Comparison of ENCODE assay signal across 19 cellular contexts in the genomic region with DNA sequence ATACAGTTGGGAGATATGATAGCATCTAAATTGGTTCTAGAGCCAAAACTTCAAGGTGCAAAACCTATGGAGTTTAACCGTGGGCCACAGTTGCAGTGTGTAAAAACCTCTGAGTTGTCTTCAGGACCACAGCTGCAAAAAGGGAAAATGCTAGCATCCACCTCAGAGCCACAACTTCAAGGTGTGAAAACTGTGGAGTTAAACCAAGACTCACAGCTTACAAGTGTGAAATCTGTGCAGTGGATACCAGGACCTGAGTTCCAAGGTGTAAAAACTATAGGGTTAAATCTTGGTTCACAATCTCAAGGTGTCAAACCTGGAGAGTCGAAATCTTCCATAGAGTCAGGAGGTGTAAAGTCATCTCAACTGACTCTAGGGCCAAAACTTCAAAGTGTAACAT. TPM values are rescaled to one million over a fixed set of nuclear protein-coding genes. Genes with fewer than 3 reads are reported as not detected.
A peak's percentile ranks its signal among the peaks of the same experiment; 100 is the strongest.
DNase-seq lines count a peak whose midpoint lies in the region; ATAC-seq, FAIRE-seq and TF ChIP-seq lines count a peak whose summit lies in the region.
"Had no signal": no experiment of that assay in that cellular context is flagged by ENCODE, and none has a peak within 500 bp of the region (broad histone marks: within the 10 kb centered on the region; RNA-seq: fewer than 3 reads in every experiment).

No MANE protein-coding gene starts in this region.

- ATAC-seq in HepG2, result no peak
- no peak for ATAC-seq in right lobe of liver
- peak; percentile 66 for ATAC-seq in effector memory CD8-positive, alpha-beta T cell (replicated peaks)
- peak; percentile 48 for ATAC-seq in naive thymus-derived CD4-positive, alpha-beta T cell
- ATAC-seq: GM12878, HCT116 had no signal

- H3K27ac ChIP-seq in HepG2 (ENCODE audit: extremely low read length, insufficient read depth, low read length) (no peak overlapping the region), right lobe of liver (no peak overlapping the region)
- H3K27ac ChIP-seq in naive thymus-derived CD4-positive, alpha-beta T cell (ENCODE audit: low read depth, low read length), result no peak overlapping the region
- H3K27ac ChIP-seq: GM23248 had no signal

- 23% methylated on average over 2 of the region's 2 CpGs for WGBS in HepG2 (ENCODE audit: low lambda C conversion rate)
- 59% methylated on average over 2 of the region's 2 CpGs for WGBS in right lobe of liver (ENCODE audit: insufficient coverage, low coverage, low lambda C conversion rate, missing lambda C conversion rate)

- TF ChIP-seq EP300 in HepG2 (IDR thresholded peaks at IDR 0.05; ENCODE audit: low read depth in 2 of 2, low read length in 2 of 2) (no peak), HepG2 (CRISPR knock-in tag; IDR thresholded peaks at IDR 0.05; ENCODE audit: borderline replicate concordance) (no peak)

- H3K9me3 ChIP-seq in HepG2 (ENCODE audit: low read length), result no peaks in the 10 kb centered on the region
- peaks cover 0 to 13% (median 3%) of the 10 kb centered on the region in 4 donors for H3K9me3 ChIP-seq in right lobe of liver
- peaks cover 0 to 6% (median under 1%) of the 10 kb centered on the region in 3 experiments for H3K9me3 ChIP-seq in naive thymus-derived CD4-positive, alpha-beta T cell (ENCODE audit: control insufficient read depth in 2 of 3, low read length in 3 of 3)

- H3K79me2 ChIP-seq in HepG2 (ENCODE audit: insufficient read depth, low read length), result no peaks in the 10 kb centered on the region

- no peak overlapping the region for H3K4me3 Mint-ChIP-seq in effector memory CD8-positive, alpha-beta T cell
- H3K4me3 Mint-ChIP-seq in naive thymus-derived CD4-positive, alpha-beta T cell, result no peak overlapping the region
- H3K4me3 Mint-ChIP-seq: B cell; CD4-positive, alpha-beta T cell had no signal

- no peak overlapping the region for H3K4me2 ChIP-seq in HepG2 (ENCODE audit: low read depth, low read length)

- intact Hi-C loops in HepG2 (cut with micrococcal nuclease; ENCODE audit: unreplicated experiment), result no loop called here
- intact Hi-C loops in right lobe of liver (cut with DNase I), result no loop called here
- intact Hi-C loops in naive thymus-derived CD4-positive, alpha-beta T cell (cut with micrococcal nuclease), result no loop called here

- TF ChIP-seq RAD21 in HepG2 (CRISPR knock-in tag; IDR thresholded peaks at IDR 0.05), result no peak

- CTCF ChIA-PET in HepG2 (lab: Yijun Ruan, JAX; ENCODE audit: low intra/inter-chr PET ratio, low total read pairs), result no interaction called here
- CTCF ChIA-PET in naive thymus-derived CD4-positive, alpha-beta T cell (lab: Charles Lee), result no interaction called here

- no peak overlapping the region for H3K27ac Mint-ChIP-seq in effector memory CD8-positive, alpha-beta T cell
- H3K27ac Mint-ChIP-seq in naive thymus-derived CD4-positive, alpha-beta T cell, result no peak overlapping the region
- H3K27ac Mint-ChIP-seq: B cell; CD4-positive, alpha-beta T cell had no signal

- peaks cover 3% of the 10 kb centered on the region for H3K36me3 Mint-ChIP-seq in effector memory CD8-positive, alpha-beta T cell (ENCODE audit: insufficient read depth)
- peaks cover 0 to 18% (median 6%) of the 10 kb centered on the region in 5 donors for H3K36me3 Mint-ChIP-seq in naive thymus-derived CD4-positive, alpha-beta T cell

- no TSS peak for BruUV-seq in HepG2 (replicated peaks; lab: Mats Ljungman, UMichigan)

- H2AFZ ChIP-seq in HepG2 (ENCODE audit: low read length), result no peak overlapping the region
- H2AFZ ChIP-seq: GM23248 had no signal

- H3K9ac ChIP-seq in HepG2 (ENCODE audit: insufficient read depth, low read depth, low read length), result no peak overlapping the region
- H3K9ac ChIP-seq: GM23248 had no signal

- no peak for DNase-seq in HepG2 (ENCODE audit: low spot score)
- DNase-seq in right lobe of liver, result no peak
- peak; percentile 15 to 22 (median 20) for DNase-seq in effector memory CD8-positive, alpha-beta T cell
- DNase-seq in naive thymus-derived CD4-positive, alpha-beta T cell, result no peak
- no peak for DNase-seq in pons (ENCODE audit: low spot score)
- no peak for DNase-seq in NCI-H1930 (lab: John Stamatoyannopoulos, UW)
- DNase-seq in MV-4-11 (lab: John Stamatoyannopoulos, UW), result no peak
- DNase-seq: C1 segment of cervical spinal cord; Calu3; CD4-positive, alpha-beta T cell; DMS79; GM23248 had no signal

- no peaks in the 10 kb centered on the region for H3K9me3 Mint-ChIP-seq in effector memory CD8-positive, alpha-beta T cell
- H3K9me3 Mint-ChIP-seq in naive thymus-derived CD4-positive, alpha-beta T cell, result peaks cover 0 to 68% (median 13%) of the 10 kb centered on the region in 11 donors

- H3K27me3 Mint-ChIP-seq in effector memory CD8-positive, alpha-beta T cell, result peaks cover 21 to 22% of the 10 kb centered on the region in 2 donors
- H3K27me3 Mint-ChIP-seq in naive thymus-derived CD4-positive, alpha-beta T cell, result peaks cover 0 to 42% (median 9%) of the 10 kb centered on the region in 5 donors

- peaks cover 13 to 14% of the 10 kb centered on the region in 2 donors for H3K4me1 Mint-ChIP-seq in effector memory CD8-positive, alpha-beta T cell (ENCODE audit: low read depth in 2 of 2)
- H3K4me1 Mint-ChIP-seq in naive thymus-derived CD4-positive, alpha-beta T cell, result peaks cover 0 to 2% (median 0%) of the 10 kb centered on the region in 7 donors
- H3K4me1 Mint-ChIP-seq: B cell had no signal

- no peaks in the 10 kb centered on the region for H3K4me1 ChIP-seq in HepG2 (ENCODE audit: insufficient read depth, low read length)
- H3K4me1 ChIP-seq in right lobe of liver, result no peaks in the 10 kb centered on the region
- H3K4me1 ChIP-seq in naive thymus-derived CD4-positive, alpha-beta T cell (ENCODE audit: control insufficient read depth in 2 of 2, insufficient read depth in 2 of 2, low read length in 2 of 2), result peaks cover 0 to 16% of the 10 kb centered on the region in 2 donors

- TF ChIP-seq CTCF in HepG2 (CRISPR knock-in tag; IDR thresholded peaks at IDR 0.05) (no peak), right lobe of liver (IDR thresholded peaks at IDR 0.05) (no peak)

- POLR2A ChIA-PET in HepG2 (lab: Yijun Ruan, JAX), result interaction anchor here (4.1 kb wide), 1 partner anchor 10 kb away, joined by 17 read pairs; the partner anchor contains the start of gene ZNF512
- POLR2A ChIA-PET in naive thymus-derived CD4-positive, alpha-beta T cell (lab: Charles Lee), result no interaction called here

- no peak overlapping the region for H3K4me3 ChIP-seq in HepG2 (replicated peaks in 1 of 3; ENCODE audit: insufficient read depth in 1 of 3, low read depth in 2 of 3, low read length in 3 of 3)
- H3K4me3 ChIP-seq in right lobe of liver, result no peak overlapping the region
- H3K4me3 ChIP-seq in naive thymus-derived CD4-positive, alpha-beta T cell (ENCODE audit: low read length), result no peak overlapping the region
- H3K4me3 ChIP-seq: GM12878, GM23248 had no signal

- H4K20me1 ChIP-seq in HepG2 (ENCODE audit: insufficient read depth, low read length), result no peaks in the 10 kb centered on the region

- in situ Hi-C loops in HepG2 (cut with HindIII; ENCODE audit: extremely low pct_ligation_motif_present, low pct_unique_long_range_greater_than_20kb), result no loop called here

- H3K27me3 ChIP-seq in HepG2 (ENCODE audit: control insufficient read depth in 1 of 2, insufficient read depth in 2 of 2, low read length in 2 of 2), result 0 out of 5 replicates have a peak, but pooled peaks cover 0 to 6% of the 10 kb centered on the region in 2 experiments
- H3K27me3 ChIP-seq in right lobe of liver, result no peaks in the 10 kb centered on the region
- no peaks in the 10 kb centered on the region for H3K27me3 ChIP-seq in naive thymus-derived CD4-positive, alpha-beta T cell (ENCODE audit: control insufficient read depth in 2 of 2, insufficient read depth in 2 of 2, low read length in 2 of 2)

- FAIRE-seq in HepG2 (lab: Jason Lieb, UNC), result no peak
- FAIRE-seq: A204.1, GM12878, GM18507, H54 had no signal

- no peak for TF ChIP-seq POLR2A in HepG2 (IDR thresholded peaks at IDR 0.05; ENCODE audit: insufficient read depth in 1 of 2, low read depth in 2 of 2, low read length in 2 of 2)
- no peak for TF ChIP-seq POLR2A in right lobe of liver (IDR thresholded peaks at IDR 0.05)

- no peaks in the 10 kb centered on the region for H3K36me3 ChIP-seq in HepG2 (replicated peaks in 1 of 2; ENCODE audit: control insufficient read depth in 1 of 2, insufficient read depth in 2 of 2, low read length in 2 of 2)
- H3K36me3 ChIP-seq in right lobe of liver, result no peaks in the 10 kb centered on the region
- H3K36me3 ChIP-seq in naive thymus-derived CD4-positive, alpha-beta T cell (ENCODE audit: control insufficient read depth in 2 of 3, insufficient read depth in 3 of 3, low read length in 3 of 3), result no peaks in the 10 kb centered on the region

RNA-seq across cellular contexts. Expression of gene ZNF512, which starts 10.4 kb away (rescaled TPM):
- 31.0 and 38.1 TPM in 2 replicates for total RNA-seq in HepG2 (2016; rRNA removed; fragmentation: Illumina TruSeq; extraction: Trizol)
- total RNA-seq in HepG2 (2016; cell fraction: cytosol; rRNA removed; fragmentation: Illumina TruSeq; extraction: Trizol; ENCODE audit: low read depth), result 16.0 and 19.8 TPM in 2 replicates
- total RNA-seq in HepG2 (2016; cell fraction: insoluble cytoplasmic fraction; rRNA removed; fragmentation: Illumina TruSeq; extraction: Trizol), result 26.9 and 42.0 TPM in 2 replicates
- total RNA-seq in HepG2 (2016; cell fraction: membrane; rRNA removed; fragmentation: Illumina TruSeq; extraction: Trizol), result 21.0 and 25.6 TPM in 2 replicates
- 41.8 and 49.3 TPM in 2 replicates for total RNA-seq in HepG2 (2016; cell fraction: nucleus; rRNA removed; fragmentation: Illumina TruSeq; extraction: Trizol)
- polyA plus RNA-seq in HepG2 (2011; rRNA removed), result 27.9 and 29.8 TPM in 2 replicates
- polyA plus RNA-seq in HepG2 (2011; cell fraction: cytosol; rRNA removed), result 13.4 and 17.0 TPM in 2 replicates
- polyA plus RNA-seq in HepG2 (2011; cell fraction: nucleus; rRNA removed), result 81.1 and 98.2 TPM in 2 replicates
- 22.2 and 36.6 TPM in 2 replicates for polyA plus RNA-seq in HepG2 (2012)
- polyA plus RNA-seq in HepG2 (2016; cell fraction: cytosol; fragmentation: Illumina TruSeq; extraction: Trizol; ENCODE audit: low read depth), result 3.3 and 4.9 TPM in 2 replicates
- polyA plus RNA-seq in HepG2 (2016; cell fraction: insoluble cytoplasmic fraction; fragmentation: Illumina TruSeq; extraction: Trizol; ENCODE audit: low read depth), result 33.7 and 36.8 TPM in 2 replicates
- 10.9 TPM in 2 replicates for polyA plus RNA-seq in HepG2 (2016; cell fraction: membrane; fragmentation: Illumina TruSeq; extraction: Trizol; ENCODE audit: low read depth)
- 65.8 and 79.5 TPM in 2 replicates for polyA plus RNA-seq in HepG2 (2016; cell fraction: nucleus; fragmentation: Illumina TruSeq; extraction: Trizol; ENCODE audit: insufficient read depth, low read depth)
- 19.0 and 22.7 TPM in 2 replicates for polyA minus RNA-seq in HepG2 (2011; rRNA and poly(A)+ RNA removed; ENCODE audit: low replicate concordance)
- 9.5 and 10.0 TPM in 2 replicates for polyA minus RNA-seq in HepG2 (2011; cell fraction: cytosol; rRNA and poly(A)+ RNA removed)
- polyA minus RNA-seq in HepG2 (2011; cell fraction: nucleus; rRNA and poly(A)+ RNA removed), result 57.8 and 73.6 TPM in 2 replicates
- total RNA-seq in right lobe of liver, result 10 to 100 TPM in 1 of 6 experiments, 1 to 10 TPM in 5; 5.5 to 13.4 (median 6.8) TPM
- 10 to 100 TPM; 26.6 to 64.6 (median 50.1) TPM for total RNA-seq in naive thymus-derived CD4-positive, alpha-beta T cell
- 10 to 100 TPM; 43.4 to 48.6 TPM for polyA plus RNA-seq in naive thymus-derived CD4-positive, alpha-beta T cell
- total RNA-seq: G401 had no signal

RNA-seq across cellular contexts. Expression of gene CCDC121, which starts 56.4 kb away (rescaled TPM):
- total RNA-seq in HepG2 (2016; rRNA removed; fragmentation: Illumina TruSeq; extraction: Trizol) (3.0 and 3.8 TPM in 2 replicates), right lobe of liver (1 to 10 TPM in 4 of 6 experiments, under 1 TPM in 2; 0.74 to 2.1 (median 1.5) TPM)
- 0.40 and 1.1 TPM in 2 replicates for total RNA-seq in HepG2 (2016; cell fraction: cytosol; rRNA removed; fragmentation: Illumina TruSeq; extraction: Trizol; ENCODE audit: low read depth)
- total RNA-seq in HepG2 (2016; cell fraction: insoluble cytoplasmic fraction; rRNA removed; fragmentation: Illumina TruSeq; extraction: Trizol), result 3.4 and 4.4 TPM in 2 replicates
- total RNA-seq in HepG2 (2016; cell fraction: membrane; rRNA removed; fragmentation: Illumina TruSeq; extraction: Trizol), result 2.0 TPM in 2 replicates
- 2.3 and 2.7 TPM in 2 replicates for total RNA-seq in HepG2 (2016; cell fraction: nucleus; rRNA removed; fragmentation: Illumina TruSeq; extraction: Trizol)
- 1.2 and 1.9 TPM in 2 replicates for polyA plus RNA-seq in HepG2 (2011; rRNA removed)
- 0.50 and 0.79 TPM in 2 replicates for polyA plus RNA-seq in HepG2 (2011; cell fraction: cytosol; rRNA removed)
- 0.61 and 0.88 TPM in 2 replicates for polyA plus RNA-seq in HepG2 (2011; cell fraction: nucleus; rRNA removed)
- 1.3 and 2.8 TPM in 2 replicates for polyA plus RNA-seq in HepG2 (2012)
- 0.28 and 0.31 TPM in 2 replicates for polyA plus RNA-seq in HepG2 (2016; cell fraction: cytosol; fragmentation: Illumina TruSeq; extraction: Trizol; ENCODE audit: low read depth)
- 3.4 and 5.5 TPM in 2 replicates for polyA plus RNA-seq in HepG2 (2016; cell fraction: insoluble cytoplasmic fraction; fragmentation: Illumina TruSeq; extraction: Trizol; ENCODE audit: low read depth)
- polyA plus RNA-seq in HepG2 (2016; cell fraction: membrane; fragmentation: Illumina TruSeq; extraction: Trizol; ENCODE audit: low read depth), result 0.83 and 1.1 TPM in 2 replicates
- polyA plus RNA-seq in HepG2 (2016; cell fraction: nucleus; fragmentation: Illumina TruSeq; extraction: Trizol; ENCODE audit: insufficient read depth, low read depth), result 3.8 and 3.9 TPM in 2 replicates
- polyA minus RNA-seq in HepG2 (2011; rRNA and poly(A)+ RNA removed; ENCODE audit: low replicate concordance), result 0.46 and 0.49 TPM in 2 replicates
- polyA minus RNA-seq in HepG2 (2011; cell fraction: cytosol; rRNA and poly(A)+ RNA removed), result 0.79 and 1.1 TPM in 2 replicates
- 1.9 and 2.6 TPM in 2 replicates for polyA minus RNA-seq in HepG2 (2011; cell fraction: nucleus; rRNA and poly(A)+ RNA removed)
- 1 to 10 TPM in 4 of 5 experiments, under 1 TPM in 1; 0.61 to 2.7 (median 1.9) TPM for total RNA-seq in naive thymus-derived CD4-positive, alpha-beta T cell
- 1 to 10 TPM; 1.7 to 2.1 TPM for polyA plus RNA-seq in naive thymus-derived CD4-positive, alpha-beta T cell

RNA-seq across cellular contexts. Expression of gene GPN1, which starts 56.4 kb away (rescaled TPM):
- total RNA-seq in HepG2 (2016; rRNA removed; fragmentation: Illumina TruSeq; extraction: Trizol) (62.7 and 98.5 TPM in 2 replicates), right lobe of liver (10 to 100 TPM in 4 of 6 experiments, 1 to 10 TPM in 2; 9.4 to 14.6 (median 11.3) TPM)
- 11.8 and 12.1 TPM in 2 replicates for total RNA-seq in HepG2 (2016; cell fraction: cytosol; rRNA removed; fragmentation: Illumina TruSeq; extraction: Trizol; ENCODE audit: low read depth)
- 62.1 and 103 TPM in 2 replicates for total RNA-seq in HepG2 (2016; cell fraction: insoluble cytoplasmic fraction; rRNA removed; fragmentation: Illumina TruSeq; extraction: Trizol)
- 36.3 and 39.5 TPM in 2 replicates for total RNA-seq in HepG2 (2016; cell fraction: membrane; rRNA removed; fragmentation: Illumina TruSeq; extraction: Trizol)
- total RNA-seq in HepG2 (2016; cell fraction: nucleus; rRNA removed; fragmentation: Illumina TruSeq; extraction: Trizol), result 35.4 and 37.8 TPM in 2 replicates
- 51.9 and 54.5 TPM in 2 replicates for polyA plus RNA-seq in HepG2 (2011; rRNA removed)
- polyA plus RNA-seq in HepG2 (2011; cell fraction: cytosol; rRNA removed), result 29.7 and 46.3 TPM in 2 replicates
- polyA plus RNA-seq in HepG2 (2011; cell fraction: nucleus; rRNA removed), result 16.8 and 22.2 TPM in 2 replicates
- 41.7 and 47.0 TPM in 2 replicates for polyA plus RNA-seq in HepG2 (2012)
- polyA plus RNA-seq in HepG2 (2016; cell fraction: cytosol; fragmentation: Illumina TruSeq; extraction: Trizol; ENCODE audit: low read depth), result 13.4 and 13.7 TPM in 2 replicates
- polyA plus RNA-seq in HepG2 (2016; cell fraction: insoluble cytoplasmic fraction; fragmentation: Illumina TruSeq; extraction: Trizol; ENCODE audit: low read depth), result 89.3 and 97.6 TPM in 2 replicates
- polyA plus RNA-seq in HepG2 (2016; cell fraction: membrane; fragmentation: Illumina TruSeq; extraction: Trizol; ENCODE audit: low read depth), result 26.6 and 27.4 TPM in 2 replicates
- 43.6 and 44.2 TPM in 2 replicates for polyA plus RNA-seq in HepG2 (2016; cell fraction: nucleus; fragmentation: Illumina TruSeq; extraction: Trizol; ENCODE audit: insufficient read depth, low read depth)
- 68.4 and 76.3 TPM in 2 replicates for polyA minus RNA-seq in HepG2 (2011; rRNA and poly(A)+ RNA removed; ENCODE audit: low replicate concordance)
- 27.5 and 32.2 TPM in 2 replicates for polyA minus RNA-seq in HepG2 (2011; cell fraction: cytosol; rRNA and poly(A)+ RNA removed)
- polyA minus RNA-seq in HepG2 (2011; cell fraction: nucleus; rRNA and poly(A)+ RNA removed), result 54.5 and 62.1 TPM in 2 replicates
- 10 to 100 TPM; 27.8 to 45.5 (median 28.9) TPM for total RNA-seq in naive thymus-derived CD4-positive, alpha-beta T cell
- 10 to 100 TPM; 65.0 to 73.6 TPM for polyA plus RNA-seq in naive thymus-derived CD4-positive, alpha-beta T cell

Comparison
In these comparisons a context has a peak if more than half of its experiments do, and no peak if none do; other contexts are left out.
1. ATAC-seq: peak in effector memory CD8-positive, alpha-beta T cell (single experiment) and naive thymus-derived CD4-positive, alpha-beta T cell (single experiment); none in HepG2 (single experiment) and right lobe of liver (0 of 4).
2. DNase-seq: peak in effector memory CD8-positive, alpha-beta T cell (3 of 3); none in HepG2 (single experiment), right lobe of liver (0 of 3), naive thymus-derived CD4-positive, alpha-beta T cell (0 of 9), pons (single experiment), NCI-H1930 (0 of 2) and MV-4-11 (single experiment).